Comparison of ENCODE assay signal across 26 cellular contexts in the genomic region with DNA sequence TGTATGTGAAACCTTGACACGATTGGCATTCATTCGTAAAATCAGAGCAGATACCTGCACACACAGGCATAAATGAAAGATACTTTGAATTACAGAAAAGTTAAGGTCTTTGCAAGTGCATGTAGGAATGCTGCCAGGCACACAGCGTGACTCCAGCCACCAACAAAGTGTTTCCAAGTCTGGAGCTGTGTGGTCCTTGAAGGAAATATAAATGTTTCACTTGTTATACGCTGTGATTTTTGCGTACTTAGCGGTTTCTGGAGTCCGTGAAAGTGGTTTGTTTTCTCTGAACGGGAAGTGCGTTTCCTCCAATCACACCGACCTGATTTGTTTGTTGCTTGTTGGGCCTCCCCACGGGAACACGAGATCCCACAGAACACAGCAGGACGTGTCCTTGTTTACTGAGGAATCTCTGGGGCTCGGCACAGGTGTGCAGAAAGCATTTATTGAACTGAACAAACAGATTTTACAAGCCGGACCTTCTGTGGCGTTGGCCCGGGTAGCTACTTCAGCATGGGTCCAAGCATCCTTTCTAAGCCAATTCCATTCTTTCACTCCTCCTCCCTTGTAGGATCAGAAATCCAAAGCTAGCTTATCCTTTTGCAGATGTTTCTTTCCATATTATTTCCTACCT. TPM values are rescaled to one million over a fixed set of nuclear protein-coding genes. Genes with fewer than 3 reads are reported as not detected.
DNase-seq lines count a peak whose midpoint lies in the region; ATAC-seq, FAIRE-seq and TF ChIP-seq lines count a peak whose summit lies in the region.
"Had no signal": no experiment of that assay in that cellular context is flagged by ENCODE, and none has a peak within 500 bp of the region (broad histone marks: within the 10 kb centered on the region; RNA-seq: fewer than 3 reads in every experiment).

No MANE protein-coding gene starts in this region.

- H3K4me3 ChIP-seq in endodermal cell (ENCODE audit: low read length) (no peak overlapping the region), testis (no peak overlapping the region)
- H3K4me3 ChIP-seq: left ventricle myocardium inferior, psoas muscle, smooth muscle cell had no signal

- TF ChIP-seq POLR2A in testis (IDR thresholded peaks at IDR 0.05) = no peak
- TF ChIP-seq POLR2A in GM12892 (IDR thresholded peaks at IDR 0.05; ENCODE audit: low read depth, low read length) = no peak

- H3K4me1 ChIP-seq in endodermal cell (ENCODE audit: control insufficient read depth, insufficient read depth, low read length) (no peaks in the 10 kb centered on the region), testis (peaks cover 21% of the 10 kb centered on the region)
- H3K4me1 ChIP-seq: psoas muscle had no signal

- H3K27ac Mint-ChIP-seq in endodermal cell = no peak overlapping the region
- H3K27ac Mint-ChIP-seq: mesothelial cell of epicardium, nephron, T-cell had no signal

- H3K9ac ChIP-seq in endodermal cell (ENCODE audit: extremely low read depth, low read length, poor library complexity, severe bottlenecking) = no peak overlapping the region

- intact Hi-C loops in testis (cut with DNase I; ENCODE audit: low total_unique reads) = no loop called here

- WGBS in endodermal cell (ENCODE audit: insufficient coverage in 1 of 2, insufficient read length in 1 of 2), 2 experiments = 89 to 90% methylated on average over 17 of the region's 17 CpGs
- WGBS in testis, 2 donors = 37 to 51% methylated on average over 17 of the region's 17 CpGs

- ATAC-seq in HG02571 (IDR thresholded peaks at IDR 0.05; ENCODE audit: unreplicated experiment) = no peak
- ATAC-seq: psoas muscle, T-cell had no signal

- no peaks in the 10 kb centered on the region for H3K27me3 ChIP-seq in endodermal cell (ENCODE audit: control insufficient read depth, insufficient read depth, low read length, poor library complexity, severe bottlenecking)
- H3K27me3 ChIP-seq in testis = no peaks in the 10 kb centered on the region

- no peaks in the 10 kb centered on the region for H3K36me3 ChIP-seq in endodermal cell (ENCODE audit: control insufficient read depth, insufficient read depth, low read length)
- H3K36me3 ChIP-seq in testis (ENCODE audit: low read depth, missing control alignments) = no peaks in the 10 kb centered on the region
- H3K36me3 ChIP-seq: left ventricle myocardium inferior had no signal

- H3K4me3 Mint-ChIP-seq in endodermal cell = no peak overlapping the region
- H3K4me3 Mint-ChIP-seq: central memory CD8-positive, alpha-beta T cell; mesothelial cell of epicardium; T-cell had no signal

- peak overlapping the region; percentile 100 for H3K27ac ChIP-seq in endodermal cell (ENCODE audit: low read depth, low read length)
- peak overlapping the region in 1 of 2 donors; percentile 37 for H3K27ac ChIP-seq in testis
- H3K27ac ChIP-seq: epithelial cell of prostate, left ventricle myocardium inferior, psoas muscle had no signal

- H3K9me3 ChIP-seq in endodermal cell (ENCODE audit: control insufficient read depth, low read length) (no peaks in the 10 kb centered on the region), testis (no peaks in the 10 kb centered on the region)
- H3K9me3 ChIP-seq: psoas muscle had no signal

- H3K27me3 Mint-ChIP-seq in endodermal cell (ENCODE audit: insufficient read depth) = no peaks in the 10 kb centered on the region
- H3K27me3 Mint-ChIP-seq: central memory CD8-positive, alpha-beta T cell; T-cell had no signal

- TF ChIP-seq CTCF in endodermal cell (conservative IDR thresholded peaks at IDR 0.05) (no peak), testis (IDR thresholded peaks at IDR 0.05) (no peak)

- H3K36me3 Mint-ChIP-seq in endodermal cell (ENCODE audit: low read depth) = peaks cover 3% of the 10 kb centered on the region

- FAIRE-seq in GM12892 (lab: Jason Lieb, UNC) = no peak
- FAIRE-seq: H1 had no signal

- DNase-seq in NCI-H1092 treated with DMSO at 0.1 percent for 48 hours (lab: John Stamatoyannopoulos, UW) = peak; percentile 67
- DNase-seq in NCI-H1092 (lab: John Stamatoyannopoulos, UW) = no peak
- DNase-seq in NCI-H345 (lab: John Stamatoyannopoulos, UW) = peak; percentile 29
- DNase-seq in endodermal cell = no peak
- peak; percentile 51 for DNase-seq in testis
- DNase-seq in SK-N-DZ (ENCODE audit: low spot score) = no peak
- no peak for DNase-seq in GM12892 (ENCODE audit: insufficient read length)
- DNase-seq: 8988T; activated naive CD4-positive, alpha-beta T cell treated with Interleukin-2 at 50 U/mL for 16 hours; activated T-cell treated with anti-CD3 and anti-CD28 coated beads, Interleukin-2, amount 50 U/mL, for 48 hours; AML-193; left ventricle myocardium inferior; NCI-H1105; NCI-H2107; NCI-H774; psoas muscle; SHP77; stimulated activated naive CD4-positive, alpha-beta T cell; T-cell had no signal

- peaks cover 7% of the 10 kb centered on the region for H3K4me1 Mint-ChIP-seq in endodermal cell
- H3K4me1 Mint-ChIP-seq: central memory CD8-positive, alpha-beta T cell; T-cell had no signal

- H3K9me3 Mint-ChIP-seq in endodermal cell = no peaks in the 10 kb centered on the region
- H3K9me3 Mint-ChIP-seq: central memory CD8-positive, alpha-beta T cell; T-cell had no signal

RNA-seq across cellular contexts. Expression of gene ABAT, which starts 44.5 kb away (rescaled TPM):
- total RNA-seq in endodermal cell = 10 to 100 TPM in 1 of 2 donors, 1 to 10 TPM in 1; 9.7 to 13.6 TPM
- polyA plus RNA-seq in endodermal cell (2013, experiment 1 of 2) = 64.2 TPM
- 65.0 TPM for polyA plus RNA-seq in endodermal cell (2013, experiment 2 of 2)
- total RNA-seq in testis = 100 to 1,000 TPM in 1 of 2 donors, 10 to 100 TPM in 1; 71.7 to 108 TPM
- 25.3 TPM for polyA plus RNA-seq in testis (ENCODE audit: insufficient read depth, low read depth, low replicate concordance)
- polyA plus RNA-seq in SK-N-DZ (2014; cell fraction: cytosol; rRNA removed) = 20.5 and 21.7 TPM in 2 replicates
- 11.1 and 15.8 TPM in 2 replicates for polyA plus RNA-seq in SK-N-DZ (2014; cell fraction: nucleus; rRNA removed)
- 3.3 TPM for polyA plus RNA-seq in GM12892 (2012; ENCODE audit: missing spikeins)

Comparison
In these comparisons a context has a peak if more than half of its experiments do, and no peak if none do; other contexts are left out.
1. DNase-seq: peak in NCI-H1092 treated with DMSO at 0.1 percent for 48 hours (single experiment), NCI-H345 (single experiment) and testis (single experiment); none in NCI-H1092 (single experiment), endodermal cell (single experiment), SK-N-DZ (single experiment) and GM12892 (single experiment).
2. RNA of gene ABAT, which starts 44.5 kb away (total RNA-seq): 71.7 to 108 TPM in testis; 9.7 to 13.6 TPM in endodermal cell; every median in the first group is over 4 times any median in the second.